In the genomic region with DNA sequence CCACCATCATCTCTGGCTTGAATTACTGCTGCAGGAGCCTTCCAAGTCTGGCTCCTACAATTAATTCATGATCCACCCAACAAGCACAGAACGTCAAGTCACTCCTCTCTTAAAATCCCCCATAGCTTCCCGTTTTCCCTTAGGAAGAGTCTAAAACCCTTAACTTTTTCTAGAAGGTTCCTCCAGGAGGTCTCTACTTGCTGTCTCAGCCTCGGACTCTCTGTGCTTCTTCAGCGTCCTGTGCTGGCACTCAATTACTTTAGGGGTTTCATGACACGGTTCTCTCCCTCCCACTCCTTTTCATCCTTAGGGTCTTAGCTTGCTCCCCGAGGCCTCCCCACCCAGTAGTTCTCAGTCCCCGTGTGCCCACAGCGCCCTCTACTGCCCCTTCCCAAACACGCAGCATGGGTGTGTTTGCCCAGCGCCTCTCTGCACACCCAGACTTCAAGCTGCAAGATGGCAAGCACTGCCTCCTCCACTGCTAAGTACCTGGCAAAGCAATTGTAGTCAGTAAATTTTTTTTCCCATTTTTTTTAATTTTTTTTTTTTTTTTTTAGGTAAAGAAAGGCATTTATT, we compare ENCODE assay signal across 9 cellular contexts. TPM values are rescaled to one million over a fixed set of nuclear protein-coding genes. Genes with fewer than 3 reads are reported as not detected.
DNase-seq lines count a peak whose midpoint lies in the region; ATAC-seq and TF ChIP-seq lines count a peak whose summit lies in the region.
"Had no signal": no experiment of that assay in that cellular context is flagged by ENCODE, and none has a peak within 500 bp of the region (broad histone marks: within the 10 kb centered on the region; RNA-seq: fewer than 3 reads in every experiment).

No MANE protein-coding gene starts in this region.

- no peaks in the 10 kb centered on the region for H3K27me3 ChIP-seq in CD8-positive, alpha-beta T cell (ENCODE audit: insufficient read depth, low read length)

- H3K4me1 ChIP-seq in CD8-positive, alpha-beta T cell (ENCODE audit: insufficient read depth, low read length) = peaks cover 21% of the 10 kb centered on the region

- peak; percentile 41 to 81 (median 67) for DNase-seq in CD8-positive, alpha-beta T cell
- peak; percentile 25 for DNase-seq in HFFc6
- DNase-seq in T-helper 22 cell (ENCODE audit: low read depth) = peak; percentile 15
- DNase-seq in astrocyte of the hippocampus (ENCODE audit: low read depth, low spot score) = peak; percentile 19
- DNase-seq in left colon = peak; percentile 26 to 62
- peak; percentile 32 for DNase-seq in stimulated activated CD8-positive, alpha-beta memory T cell treated with anti-CD3 and anti-CD28 coated beads, Interleukin-15, amount 100 ng/mL, for 1 hour (ENCODE audit: low read depth)
- no peak for DNase-seq in NCI-H187 (lab: John Stamatoyannopoulos, UW)

- CTCF ChIA-PET in CD8-positive, alpha-beta T cell (lab: Charles Lee) = interaction anchor here (0.5 to 12.8 kb wide), 10 partner anchors 8 to 121 kb away, joined by 3 to 176 read pairs (median 4); no protein-coding TSS in a partner anchor

- POLR2A ChIA-PET in CD8-positive, alpha-beta T cell (lab: Charles Lee) = interaction anchor here (0.6 to 1.3 kb wide), 2 partner anchors 8 to 21 kb away, joined by 3 read pairs; no protein-coding TSS in a partner anchor

- intact Hi-C loops in CD8-positive, alpha-beta T cell (cut with DNase I, micrococcal nuclease) = loop anchor here (1.0 kb wide), 3 partner anchors 21 to 26 kb away; no protein-coding TSS in a partner anchor
- intact Hi-C loops in left colon (cut with DNase I, micrococcal nuclease) = no loop called here

- H3K9me3 ChIP-seq in CD8-positive, alpha-beta T cell (ENCODE audit: low read length) = no peaks in the 10 kb centered on the region

- no peaks in the 10 kb centered on the region for H3K9me3 Mint-ChIP-seq in CD8-positive, alpha-beta T cell
- peaks cover 10% of the 10 kb centered on the region for H3K9me3 Mint-ChIP-seq in HFFc6

- H3K27ac ChIP-seq in CD8-positive, alpha-beta T cell (ENCODE audit: low read depth, low read length) = no peak overlapping the region

- H3K36me3 ChIP-seq in CD8-positive, alpha-beta T cell (ENCODE audit: insufficient read depth, low read length) = no peaks in the 10 kb centered on the region

- no peak overlapping the region for H3K27ac Mint-ChIP-seq in CD8-positive, alpha-beta T cell
- H3K27ac Mint-ChIP-seq in HFFc6 = no peak overlapping the region

- no peaks in the 10 kb centered on the region for H3K27me3 Mint-ChIP-seq in CD8-positive, alpha-beta T cell (ENCODE audit: low read depth)
- H3K27me3 Mint-ChIP-seq in HFFc6 (ENCODE audit: insufficient read depth) = peaks cover 11% of the 10 kb centered on the region

- TF ChIP-seq CTCF in CD8-positive, alpha-beta T cell (IDR thresholded peaks at IDR 0.05) = peak; percentile 74
- peak; percentile 83 for TF ChIP-seq CTCF in HFFc6 (IDR thresholded peaks at IDR 0.05)

- no peak overlapping the region for H3K4me3 ChIP-seq in CD8-positive, alpha-beta T cell (ENCODE audit: low read depth, low read length)

- no peaks in the 10 kb centered on the region for H3K36me3 Mint-ChIP-seq in CD8-positive, alpha-beta T cell
- H3K36me3 Mint-ChIP-seq in HFFc6 (ENCODE audit: low read depth) = no peaks in the 10 kb centered on the region

- peak; percentile 86 for ATAC-seq in CD8-positive, alpha-beta T cell
- ATAC-seq in left colon (peak; percentile 52), GM21360 (IDR thresholded peaks at IDR 0.05; ENCODE audit: unreplicated experiment) (no peak)

- H3K4me3 Mint-ChIP-seq in CD8-positive, alpha-beta T cell = no peak overlapping the region
- no peak overlapping the region for H3K4me3 Mint-ChIP-seq in HFFc6

- peaks cover 20% of the 10 kb centered on the region for H3K4me1 Mint-ChIP-seq in CD8-positive, alpha-beta T cell (ENCODE audit: low read depth)
- peaks cover 7% of the 10 kb centered on the region for H3K4me1 Mint-ChIP-seq in HFFc6 (ENCODE audit: low read depth)

RNA-seq across cellular contexts. Expression of gene MAP3K10, which starts 25.8 kb away (rescaled TPM):
- 10 to 100 TPM; 26.4 to 27.7 TPM for total RNA-seq in CD8-positive, alpha-beta T cell
- total RNA-seq in HFFc6 (2021; fragmentation: NEBNext Ultra II Directional; extraction: Animal tissue kit (Norgen Biotek cat#: 25700)) = 10 to 100 TPM; 10.7 to 14.9 (median 11.3) TPM
- total RNA-seq in left colon = 10 to 100 TPM; 10.7 to 11.7 TPM

RNA-seq across cellular contexts. Expression of gene TTC9B, which starts 52.7 kb away (rescaled TPM):
- total RNA-seq in CD8-positive, alpha-beta T cell = not detected
- total RNA-seq in HFFc6 (2021; fragmentation: NEBNext Ultra II Directional; extraction: Animal tissue kit (Norgen Biotek cat#: 25700)) = not detected
- total RNA-seq in left colon = under 1 TPM; 0.37 to 0.45 TPM
- total RNA-seq: T-helper 2 cell treated with Interferon-gamma antibody and Interleukin-4, amounts not matched to agents 100 ng/mL and 5 ng/mL, for 36 hours had no signal

Comparison
In these comparisons a context has a peak if more than half of its experiments do, and no peak if none do; other contexts are left out.
1. DNase-seq: peak in CD8-positive, alpha-beta T cell (7 of 7), HFFc6 (single experiment), T-helper 22 cell (single experiment), astrocyte of the hippocampus (single experiment), left colon (2 of 2) and stimulated activated CD8-positive, alpha-beta memory T cell treated with anti-CD3 and anti-CD28 coated beads, Interleukin-15, amount 100 ng/mL, for 1 hour (single experiment); none in NCI-H187 (0 of 2).
2. intact Hi-C loops: an anchor here in CD8-positive, alpha-beta T cell (1.0 kb wide); none called in left colon.